ENCODE assay signal across 8 cellular contexts in the genomic region with DNA sequence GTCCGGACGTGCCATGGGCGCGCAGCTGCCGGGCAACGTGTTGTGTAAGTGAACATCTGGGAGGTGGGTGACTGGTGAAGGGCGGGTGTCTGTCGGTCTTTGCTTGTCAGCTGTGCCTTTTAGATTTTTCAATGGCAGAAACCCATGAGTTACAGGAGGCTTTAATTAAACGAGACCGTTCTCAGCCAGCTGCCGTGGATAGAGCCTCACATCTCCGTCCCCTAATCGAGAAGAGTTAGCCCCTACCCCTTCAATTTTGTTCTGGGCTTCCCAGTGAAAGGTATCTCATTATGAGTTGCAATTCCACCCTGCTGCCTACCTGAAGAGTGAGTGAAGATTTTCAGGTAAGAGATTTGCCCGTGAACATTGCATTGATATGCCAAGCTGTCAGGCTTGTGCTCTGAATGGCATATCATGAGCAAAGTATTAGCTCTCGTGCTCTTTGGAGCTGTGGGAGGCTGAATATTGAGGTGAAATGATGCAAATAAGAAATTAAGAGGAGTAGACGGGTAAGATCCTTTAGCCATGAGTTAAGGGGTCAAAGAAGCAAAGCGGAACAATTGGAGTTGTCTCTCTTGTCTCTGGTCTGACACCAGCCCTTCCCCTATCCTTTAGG.
A peak's percentile ranks its signal among the peaks of the same experiment; 100 is the strongest.
DNase-seq lines count a peak whose midpoint lies in the region; ATAC-seq and TF ChIP-seq lines count a peak whose summit lies in the region.

No MANE protein-coding gene starts in this region.

- peaks cover 31% of the 10 kb centered on the region for H3K27me3 Mint-ChIP-seq in activated T-cell treated with anti-CD3 and anti-CD28 coated beads, Interleukin-2, amount 50 U/mL, for 72 hours (ENCODE audit: low read depth)
- peaks cover 34% of the 10 kb centered on the region for H3K27me3 Mint-ChIP-seq in T-helper 2 cell treated with Interferon-gamma antibody and Interleukin-4, amounts not matched to agents 5 μg/mL and 100 μg/mL, for 36 hours (ENCODE audit: low read depth)
- H3K27me3 Mint-ChIP-seq in glutamatergic neuron (ENCODE audit: unreplicated experiment) = peaks cover 7% of the 10 kb centered on the region

- H3K27ac Mint-ChIP-seq in activated T-cell treated with anti-CD3 and anti-CD28 coated beads, Interleukin-2, amount 50 U/mL, for 72 hours = no peak overlapping the region
- no peak overlapping the region for H3K27ac Mint-ChIP-seq in T-helper 2 cell treated with Interferon-gamma antibody and Interleukin-4, amounts not matched to agents 5 μg/mL and 100 μg/mL, for 36 hours
- peak overlapping the region; percentile 77 for H3K27ac Mint-ChIP-seq in glutamatergic neuron (ENCODE audit: unreplicated experiment)

- H3K4me1 Mint-ChIP-seq in activated T-cell treated with anti-CD3 and anti-CD28 coated beads, Interleukin-2, amount 50 U/mL, for 72 hours (ENCODE audit: low read depth) = peaks cover 10% of the 10 kb centered on the region
- H3K4me1 Mint-ChIP-seq in T-helper 2 cell treated with Interferon-gamma antibody and Interleukin-4, amounts not matched to agents 5 μg/mL and 100 μg/mL, for 36 hours (ENCODE audit: low read depth) = peaks cover 5% of the 10 kb centered on the region
- peaks cover 5% of the 10 kb centered on the region for H3K4me1 Mint-ChIP-seq in glutamatergic neuron (ENCODE audit: low read depth, unreplicated experiment)

- H3K36me3 Mint-ChIP-seq in activated T-cell treated with anti-CD3 and anti-CD28 coated beads, Interleukin-2, amount 50 U/mL, for 72 hours (ENCODE audit: insufficient read depth in 2 of 2) = no peaks in the 10 kb centered on the region
- peaks cover 4% of the 10 kb centered on the region for H3K36me3 Mint-ChIP-seq in T-helper 2 cell treated with Interferon-gamma antibody and Interleukin-4, amounts not matched to agents 5 μg/mL and 100 μg/mL, for 36 hours (ENCODE audit: low read depth)
- no peaks in the 10 kb centered on the region for H3K36me3 Mint-ChIP-seq in glutamatergic neuron (ENCODE audit: unreplicated experiment)

- DNase-seq in activated T-cell treated with anti-CD3 and anti-CD28 coated beads, Interleukin-2, amount 50 U/mL, for 72 hours = no peak
- DNase-seq in activated T-cell treated with anti-CD3 and anti-CD28 coated beads, Interleukin-2, amount 50 U/mL, for 48 hours = no peak
- no peak for DNase-seq in T-helper 2 cell treated with Interferon-gamma antibody and Interleukin-4, amounts not matched to agents 5 μg/mL and 100 μg/mL, for 36 hours (ENCODE audit: low spot score)
- no peak for DNase-seq in glutamatergic neuron
- no peak for DNase-seq in skeletal muscle cell (ENCODE audit: low read depth)
- DNase-seq in NOMO-1 treated with dmso at 0.1 percent for 144 hours (lab: John Stamatoyannopoulos, UW; ENCODE audit: unreplicated experiment) = no peak
- DNase-seq in foreskin melanocyte = no peak

- no peaks in the 10 kb centered on the region for H3K9me3 Mint-ChIP-seq in activated T-cell treated with anti-CD3 and anti-CD28 coated beads, Interleukin-2, amount 50 U/mL, for 72 hours
- H3K9me3 Mint-ChIP-seq in T-helper 2 cell treated with Interferon-gamma antibody and Interleukin-4, amounts not matched to agents 5 μg/mL and 100 μg/mL, for 36 hours = no peaks in the 10 kb centered on the region
- peaks cover 4% of the 10 kb centered on the region for H3K9me3 Mint-ChIP-seq in glutamatergic neuron (ENCODE audit: unreplicated experiment)

- TF ChIP-seq CTCF in glutamatergic neuron (IDR thresholded peaks at IDR 0.05; ENCODE audit: partially characterized antibody, unreplicated experiment) = no peak

- peak overlapping the region; percentile 67 to 68 for H3K4me3 Mint-ChIP-seq in activated T-cell treated with anti-CD3 and anti-CD28 coated beads, Interleukin-2, amount 50 U/mL, for 72 hours
- H3K4me3 Mint-ChIP-seq in T-helper 2 cell treated with Interferon-gamma antibody and Interleukin-4, amounts not matched to agents 5 μg/mL and 100 μg/mL, for 36 hours = peak overlapping the region; percentile 62
- H3K4me3 Mint-ChIP-seq in glutamatergic neuron (ENCODE audit: unreplicated experiment) = peak overlapping the region; percentile 82

- H3K4me3 ChIP-seq in skeletal muscle cell (ENCODE audit: low read depth, low read length) = peak overlapping the region; percentile 57

- no peak for ATAC-seq in activated T-cell treated with anti-CD3 and anti-CD28 coated beads, Interleukin-2, amount 50 U/mL, for 72 hours (replicated peaks in 1 of 2)
- peak; percentile 39 for ATAC-seq in HG03025 (IDR thresholded peaks at IDR 0.05; ENCODE audit: low FRiP score, unreplicated experiment)
